Comparison of ENCODE assay signal across 9 cellular contexts in genomic region chr16:57533618-57534336, GRCh38. TPM values are rescaled to one million over a fixed set of nuclear protein-coding genes. Genes with fewer than 3 reads are reported as not detected.
DNase-seq lines count a peak whose midpoint lies in the region; ATAC-seq, FAIRE-seq and TF ChIP-seq lines count a peak whose summit lies in the region.
"Had no signal": no experiment of that assay in that cellular context is flagged by ENCODE, and none has a peak within 500 bp of the region (broad histone marks: within the 10 kb centered on the region; RNA-seq: fewer than 3 reads in every experiment).

No MANE protein-coding gene starts in this region.

- WGBS in prostate gland, result 35% methylated on average over 14 of the region's 15 CpGs

- no peaks in the 10 kb centered on the region for H3K27me3 ChIP-seq in CD8-positive, alpha-beta T cell (ENCODE audit: insufficient read depth, low read length)
- no peaks in the 10 kb centered on the region for H3K27me3 ChIP-seq in bronchial epithelial cell (ENCODE audit: control insufficient read depth, insufficient read depth, low read length)
- no peaks in the 10 kb centered on the region for H3K27me3 ChIP-seq in prostate gland (replicated peaks; ENCODE audit: insufficient read depth)

- peaks cover 6% of the 10 kb centered on the region for H3K36me3 Mint-ChIP-seq in CD8-positive, alpha-beta T cell
- no peaks in the 10 kb centered on the region for H3K36me3 Mint-ChIP-seq in natural killer cell

- H3K4me1 Mint-ChIP-seq in CD8-positive, alpha-beta T cell (ENCODE audit: low read depth), result peaks cover 82% of the 10 kb centered on the region
- H3K4me1 Mint-ChIP-seq in natural killer cell, result peaks cover 79 to 89% of the 10 kb centered on the region in 2 donors

- no peaks in the 10 kb centered on the region for H3K9me3 ChIP-seq in CD8-positive, alpha-beta T cell (ENCODE audit: low read length)
- H3K9me3 ChIP-seq in prostate gland, result no peaks in the 10 kb centered on the region

- H3K4me3 ChIP-seq in CD8-positive, alpha-beta T cell (ENCODE audit: low read depth, low read length), result no peak overlapping the region
- H3K4me3 ChIP-seq in bronchial epithelial cell (ENCODE audit: low read depth, low read length), result no peak overlapping the region
- H3K4me3 ChIP-seq in prostate gland, result no peak overlapping the region

- no peaks in the 10 kb centered on the region for H3K27me3 Mint-ChIP-seq in CD8-positive, alpha-beta T cell (ENCODE audit: low read depth)
- no peaks in the 10 kb centered on the region for H3K27me3 Mint-ChIP-seq in natural killer cell (ENCODE audit: low read depth in 2 of 2)

- no peak for TF ChIP-seq POLR2A in prostate gland (IDR thresholded peaks at IDR 0.05)
- no peak for TF ChIP-seq POLR2A in erythroblast (IDR thresholded peaks at IDR 0.05; ENCODE audit: low read length)

- CTCF ChIA-PET in CD8-positive, alpha-beta T cell (lab: Charles Lee), result interaction anchor here (2.0 to 5.1 kb wide), 2 partner anchors 13 to 116 kb away, joined by 7 to 43 read pairs; no protein-coding TSS in a partner anchor

- peak; percentile 95 for FAIRE-seq in bronchial epithelial cell (lab: Jason Lieb, UNC)

- H3K36me3 ChIP-seq in CD8-positive, alpha-beta T cell (ENCODE audit: insufficient read depth, low read length), result no peaks in the 10 kb centered on the region
- H3K36me3 ChIP-seq in bronchial epithelial cell (ENCODE audit: control insufficient read depth, insufficient read depth, low read length) (no peaks in the 10 kb centered on the region), prostate gland (no peaks in the 10 kb centered on the region)

- no peak for ATAC-seq in CD8-positive, alpha-beta T cell
- ATAC-seq in natural killer cell (no peak), GM18867 (IDR thresholded peaks at IDR 0.05; ENCODE audit: unreplicated experiment) (no peak), GM19397 (IDR thresholded peaks at IDR 0.05; ENCODE audit: unreplicated experiment) (no peak)

- peak overlapping the region; percentile 96 for H3K27ac Mint-ChIP-seq in CD8-positive, alpha-beta T cell
- H3K27ac Mint-ChIP-seq in natural killer cell, result peak overlapping the region; percentile 99

- POLR2A ChIA-PET in CD8-positive, alpha-beta T cell (lab: Charles Lee), result no interaction called here

- no peak overlapping the region for H3K27ac ChIP-seq in CD8-positive, alpha-beta T cell (ENCODE audit: low read depth, low read length)
- H3K27ac ChIP-seq in prostate gland, result peak overlapping the region in 1 of 2 donors; percentile 16

- DNase-seq in CD8-positive, alpha-beta T cell, result peak in 3 of 7 experiments; percentile 37 to 60 (median 55)
- DNase-seq in NCI-H2171 treated with DMSO at 0.1 percent for 48 hours (lab: John Stamatoyannopoulos, UW) (peak; percentile 80), bronchial epithelial cell (ENCODE audit: low read depth) (no peak), natural killer cell (peak; percentile 16), prostate gland (ENCODE audit: low spot score) (no peak), erythroblast (lab: John Stamatoyannopoulos, UW) (no peak)
- DNase-seq: NCI-H1105 had no signal

- H3K4me3 Mint-ChIP-seq in CD8-positive, alpha-beta T cell, result peak overlapping the region; percentile 39
- peak overlapping the region; percentile 57 for H3K4me3 Mint-ChIP-seq in natural killer cell

- intact Hi-C loops in CD8-positive, alpha-beta T cell (cut with DNase I, micrococcal nuclease), result no loop called here
- intact Hi-C loops in natural killer cell (cut with micrococcal nuclease) (loop anchor here (5.0 kb wide), 3 partner anchors 59 to 231 kb away; no protein-coding TSS in a partner anchor), prostate gland (cut with DNase I) (no loop called here)

- H3K9me3 Mint-ChIP-seq in CD8-positive, alpha-beta T cell, result no peaks in the 10 kb centered on the region
- no peaks in the 10 kb centered on the region for H3K9me3 Mint-ChIP-seq in natural killer cell

- TF ChIP-seq CTCF in CD8-positive, alpha-beta T cell (IDR thresholded peaks at IDR 0.05), result no peak
- no peak for TF ChIP-seq CTCF in bronchial epithelial cell (IDR thresholded peaks at IDR 0.05; ENCODE audit: insufficient read depth, low read length, severe bottlenecking)
- TF ChIP-seq CTCF in natural killer cell (IDR thresholded peaks at IDR 0.05), result no peak
- no peak for TF ChIP-seq CTCF in prostate gland (IDR thresholded peaks at IDR 0.05)

- H3K4me1 ChIP-seq in CD8-positive, alpha-beta T cell (ENCODE audit: insufficient read depth, low read length), result peaks cover 88% of the 10 kb centered on the region
- H3K4me1 ChIP-seq in prostate gland (replicated peaks), result peaks cover 18% of the 10 kb centered on the region

RNA-seq across cellular contexts. Expression of gene CCDC102A, which starts 2.6 kb away (rescaled TPM):
- total RNA-seq in CD8-positive, alpha-beta T cell, result 1 to 10 TPM; 2.1 to 3.1 TPM
- total RNA-seq in bronchial epithelial cell, result 1.5 and 2.1 TPM in 2 replicates
- total RNA-seq in natural killer cell, result 10 to 100 TPM; 15.5 to 24.4 (median 17.1) TPM
- 10 to 100 TPM; 22.5 to 26.8 TPM for total RNA-seq in prostate gland

RNA-seq across cellular contexts. Expression of gene ADGRG5, which starts 8.7 kb away (rescaled TPM):
- total RNA-seq in CD8-positive, alpha-beta T cell, result 1 to 10 TPM; 1.1 to 2.0 TPM
- total RNA-seq in bronchial epithelial cell, result not detected in 2 replicates
- 100 to 1,000 TPM in 1 of 3 donors, 10 to 100 TPM in 2; 83.2 to 118 (median 94.5) TPM for total RNA-seq in natural killer cell
- 1 to 10 TPM in 1 of 2 donors, under 1 TPM in 1; 0.27 to 3.3 TPM for total RNA-seq in prostate gland

RNA-seq across cellular contexts. Expression of gene DOK4, which starts 47.5 kb away (rescaled TPM):
- total RNA-seq in CD8-positive, alpha-beta T cell, result 1 to 10 TPM; 1.7 to 1.9 TPM
- total RNA-seq in bronchial epithelial cell (17.6 and 23.7 TPM in 2 replicates), natural killer cell (1 to 10 TPM in 2 of 3 donors, under 1 TPM in 1; 0.75 to 2.5 (median 1.5) TPM), prostate gland (10 to 100 TPM; 26.3 to 55.4 TPM)

Comparison
In these comparisons a context has a peak if more than half of its experiments do, and no peak if none do; other contexts are left out.
1. DNase-seq: peak in NCI-H2171 treated with DMSO at 0.1 percent for 48 hours (single experiment) and natural killer cell (single experiment); none in bronchial epithelial cell (single experiment), prostate gland (single experiment) and erythroblast (0 of 2).
2. RNA of gene ADGRG5, which starts 8.7 kb away (total RNA-seq): 83.2 to 118 TPM in natural killer cell; 0.27 to 3.3 TPM in prostate gland, 1.1 to 2.0 TPM in CD8-positive, alpha-beta T cell and not detected in bronchial epithelial cell; every median in the first group is over 10 times any median in the second.